Comparison of ENCODE assay signal across 21 cellular contexts in genomic region chr1:184380468-184380867, GRCh38.
"Had no signal": no experiment of that assay in that cellular context is flagged by ENCODE, and none has a peak within 500 bp of the region (broad histone marks: within the 10 kb centered on the region; RNA-seq: fewer than 3 reads in every experiment).

No MANE protein-coding gene starts in this region.

- H3K27me3 ChIP-seq: adrenal gland, esophagus muscularis mucosa, gastroesophageal sphincter, heart left ventricle, sigmoid colon had no signal

- H3K4me3 ChIP-seq: adrenal gland, esophagus muscularis mucosa, gastroesophageal sphincter, heart left ventricle, sigmoid colon, tibial artery had no signal

- H3K4me1 ChIP-seq: adrenal gland, tibial artery had no signal

- H3K27ac ChIP-seq: adrenal gland, esophagus muscularis mucosa, gastroesophageal sphincter, heart left ventricle, neutrophil, sigmoid colon, tibial artery, WERI-Rb-1 had no signal

- H3K9me3 ChIP-seq: adrenal gland, esophagus muscularis mucosa, gastroesophageal sphincter, heart left ventricle, neutrophil, sigmoid colon, tibial artery had no signal

- H3K27ac Mint-ChIP-seq: activated CD4-positive, alpha-beta memory T cell treated with anti-CD3 and anti-CD28 coated beads, Interleukin-2, amount 10 ng/mL, durations not matched to agents 7 days and 5 days; activated naive CD4-positive, alpha-beta T cell treated with anti-CD3 and anti-CD28 coated beads, Interleukin-2, amount 50 U/mL, for 72 hours; dendritic cell treated with granulocyte-macrophage colony-stimulating factor and Interleukin-4, amounts not matched to agents 40 ng/mL and 50 ng/mL, for 4 days had no signal

- DNase-seq: activated CD4-positive, alpha-beta memory T cell treated with anti-CD3 and anti-CD28 coated beads, Interleukin-2, amount 10 ng/mL, durations not matched to agents 7 days and 5 days; activated CD8-positive, alpha-beta memory T cell treated with anti-CD3 and anti-CD28 coated beads, Interleukin-2, amount 50 U/mL, for 48 hours; activated effector memory CD4-positive, alpha-beta T cell treated with Interleukin-2 at 50 U/mL for 16 hours; activated T-cell treated with anti-CD3 and anti-CD28 coated beads, Interleukin-2, amount 50 U/mL, for 48 hours; adrenal gland; effector CD8-positive, alpha-beta T cell; heart left ventricle; left ventricle myocardium superior; posterior cingulate gyrus; sigmoid colon; stimulated activated naive CD4-positive, alpha-beta T cell; substantia nigra; SW 1271; tibial artery; WERI-Rb-1 had no signal

- H3K36me3 Mint-ChIP-seq: naive thymus-derived CD8-positive, alpha-beta T cell had no signal

- ATAC-seq: activated naive CD4-positive, alpha-beta T cell treated with anti-CD3 and anti-CD28 coated beads, Interleukin-2, amount 50 U/mL, for 72 hours; gastroesophageal sphincter; heart left ventricle; left ventricle myocardium superior; naive thymus-derived CD8-positive, alpha-beta T cell had no signal

- H3K36me3 ChIP-seq: adrenal gland, esophagus muscularis mucosa, gastroesophageal sphincter, heart left ventricle, neutrophil, sigmoid colon, tibial artery, WERI-Rb-1 had no signal

- H3K9me3 Mint-ChIP-seq: activated CD4-positive, alpha-beta memory T cell treated with anti-CD3 and anti-CD28 coated beads, Interleukin-2, amount 10 ng/mL, durations not matched to agents 7 days and 5 days; activated naive CD4-positive, alpha-beta T cell treated with anti-CD3 and anti-CD28 coated beads, Interleukin-2, amount 50 U/mL, for 72 hours; dendritic cell treated with granulocyte-macrophage colony-stimulating factor and Interleukin-4, amounts not matched to agents 40 ng/mL and 50 ng/mL, for 4 days; naive thymus-derived CD8-positive, alpha-beta T cell had no signal

- H3K4me3 Mint-ChIP-seq: activated CD4-positive, alpha-beta memory T cell treated with anti-CD3 and anti-CD28 coated beads, Interleukin-2, amount 10 ng/mL, durations not matched to agents 7 days and 5 days; dendritic cell treated with granulocyte-macrophage colony-stimulating factor and Interleukin-4, amounts not matched to agents 40 ng/mL and 50 ng/mL, for 4 days; naive thymus-derived CD8-positive, alpha-beta T cell had no signal
